ENCODE assay signal across 24 cellular contexts in genomic region chr1:247287460-247287859, GRCh38. TPM values are rescaled to one million over a fixed set of nuclear protein-coding genes. Genes with fewer than 3 reads are reported as not detected.
A peak's percentile ranks its signal among the peaks of the same experiment; 100 is the strongest.
DNase-seq lines count a peak whose midpoint lies in the region; ATAC-seq and TF ChIP-seq lines count a peak whose summit lies in the region.
"Had no signal": no experiment of that assay in that cellular context is flagged by ENCODE, and none has a peak within 500 bp of the region (broad histone marks: within the 10 kb centered on the region; RNA-seq: fewer than 3 reads in every experiment).

No MANE protein-coding gene starts in this region.

- H2AFZ ChIP-seq in HCT116 (ENCODE audit: low read depth, low read length, poor library complexity, severe bottlenecking) = no peak overlapping the region

- no peaks in the 10 kb centered on the region for H4K20me1 ChIP-seq in HCT116 (ENCODE audit: insufficient read depth)

- BruUV-seq in A673 (replicated peaks; lab: Mats Ljungman, UMichigan) (no TSS peak), HCT116 (replicated peaks; lab: Mats Ljungman, UMichigan) (no TSS peak), Calu3 (replicated peaks; lab: Mats Ljungman, UMichigan) (no TSS peak)

- no peaks in the 10 kb centered on the region for H3K79me2 ChIP-seq in HCT116 (ENCODE audit: insufficient read depth, low read length)

- H3K9ac ChIP-seq in HCT116 (ENCODE audit: low read length) = no peak overlapping the region

- TF ChIP-seq RAD21 in HCT116 (IDR thresholded peaks at IDR 0.05; ENCODE audit: low read depth) = peak; percentile 41

- H3K4me1 Mint-ChIP-seq in endothelial cell (ENCODE audit: unreplicated experiment) (peaks cover 5% of the 10 kb centered on the region), Calu3 (ENCODE audit: low read depth, unreplicated experiment) (no peaks in the 10 kb centered on the region)
- H3K4me1 Mint-ChIP-seq: stimulated activated effector memory CD8-positive, alpha-beta T cell treated with anti-CD3 and anti-CD28 coated beads, Interleukin-12 subunit alpha, Interleukin-12 subunit beta, amount 100 ng/mL, for 72 hours had no signal

- H3K36me3 Mint-ChIP-seq in endothelial cell (ENCODE audit: low read depth, unreplicated experiment) (peaks cover 22% of the 10 kb centered on the region), Calu3 (ENCODE audit: insufficient read depth, unreplicated experiment) (peaks cover 8% of the 10 kb centered on the region)
- H3K36me3 Mint-ChIP-seq: stimulated activated effector memory CD8-positive, alpha-beta T cell treated with anti-CD3 and anti-CD28 coated beads, Interleukin-12 subunit alpha, Interleukin-12 subunit beta, amount 100 ng/mL, for 72 hours had no signal

- DNase-seq in A673 (ENCODE audit: low spot score) (no peak), HCT116 (ENCODE audit: low read depth, low spot score) (no peak), RPMI8226 (peak; percentile 34), endothelial cell (ENCODE audit: low spot score) (no peak), cerebellar nuclear complex (lab: John Stamatoyannopoulos, UW) (no peak), NCI-H1436 (lab: John Stamatoyannopoulos, UW) (no peak), Calu3 (no peak)
- DNase-seq: activated naive CD4-positive, alpha-beta T cell treated with anti-CD3 and anti-CD28 coated beads, Interleukin-2, amount 50 U/mL, for 16 hours; activated T-cell treated with anti-CD3 and anti-CD28 coated beads, Interleukin-2, amount 50 U/mL, for 24 hours; EL; foreskin fibroblast; NCI-H2029; NCI-H446 treated with DMSO at 0.1 percent for 48 hours; ovary; SHP77 treated with DMSO at 0.1 percent for 48 hours had no signal

- TF ChIP-seq POLR2A in HCT116 (IDR thresholded peaks at IDR 0.05; ENCODE audit: borderline replicate concordance, extremely low read depth, insufficient read depth, insufficient read length) = no peak

- no peaks in the 10 kb centered on the region for H3K4me1 ChIP-seq in A673 (ENCODE audit: insufficient read depth, low read length, poor library complexity, severe bottlenecking)
- H3K4me1 ChIP-seq in HCT116 (ENCODE audit: control insufficient read depth in 1 of 2, insufficient read depth in 2 of 2, low read length in 2 of 2) = no peaks in the 10 kb centered on the region
- H3K4me1 ChIP-seq: ascending aorta had no signal

- POLR2A ChIA-PET in A673 (lab: Charles Lee; ENCODE audit: low non-redundant PET) (no interaction called here), HCT116 (lab: Charles Lee) (no interaction called here)

- H3K4me3 ChIP-seq in A673 (ENCODE audit: low read depth, low read length, poor library complexity, severe bottlenecking) (no peak overlapping the region), HCT116 (replicated peaks in 1 of 2; ENCODE audit: low read depth in 1 of 2, low read length in 2 of 2) (no peak overlapping the region)
- H3K4me3 ChIP-seq: ascending aorta, lung, ovary, thoracic aorta had no signal

- peaks cover 4% of the 10 kb centered on the region for H3K27me3 Mint-ChIP-seq in endothelial cell (ENCODE audit: unreplicated experiment)
- no peaks in the 10 kb centered on the region for H3K27me3 Mint-ChIP-seq in Calu3 (ENCODE audit: unreplicated experiment)
- H3K27me3 Mint-ChIP-seq: activated T-cell treated with anti-CD3 and anti-CD28 coated beads, Interleukin-2, amount 50 U/mL, for 24 hours had no signal

- RAD21 ChIA-PET in HCT116 (lab: Charles Lee; ENCODE audit: low non-redundant PET in 1 of 2, low total read pairs in 2 of 2, uncharacterized antibody in 2 of 2, unreplicated experiment in 2 of 2) = no interaction called here

- intact Hi-C loops in A673 (cut with micrococcal nuclease; ENCODE audit: unreplicated experiment) (no loop called here), HCT116 (cut with micrococcal nuclease) (no loop called here), Calu3 (cut with micrococcal nuclease; ENCODE audit: unreplicated experiment) (no loop called here)

- H3K9me2 ChIP-seq in HCT116 (ENCODE audit: insufficient read depth) = no peaks in the 10 kb centered on the region

- H3K4me3 Mint-ChIP-seq in endothelial cell (ENCODE audit: unreplicated experiment) = no peak overlapping the region
- H3K4me3 Mint-ChIP-seq in Calu3 (ENCODE audit: low read depth, unreplicated experiment) = no peak overlapping the region
- H3K4me3 Mint-ChIP-seq: activated T-cell treated with anti-CD3 and anti-CD28 coated beads, Interleukin-2, amount 50 U/mL, for 24 hours; CD8-positive, alpha-beta T cell; stimulated activated effector memory CD8-positive, alpha-beta T cell treated with anti-CD3 and anti-CD28 coated beads, Interleukin-12 subunit alpha, Interleukin-12 subunit beta, amount 100 ng/mL, for 72 hours; T-helper 1 cell treated with Interleukin-12 subunit alpha and Interleukin-12 subunit beta and Interleukin-4 antibody, amounts not matched to agents 30 μg/mL and 1 μg/mL, for 36 hours had no signal

- peak; percentile 40 for TF ChIP-seq CTCF in A673 (conservative IDR thresholded peaks at IDR 0.05; ENCODE audit: low read depth, low read length)
- TF ChIP-seq CTCF in HCT116 (IDR thresholded peaks at IDR 0.05 in 2 of 3, conservative IDR thresholded peaks at IDR 0.05 in 1 of 3; ENCODE audit: borderline replicate concordance in 1 of 3, insufficient read depth in 1 of 3, low read depth in 2 of 3, low read length in 2 of 3) = peak in 2 of 3 experiments; percentile 31 to 55; a peak in 5 of 6 replicates
- TF ChIP-seq CTCF in endothelial cell (IDR thresholded peaks at IDR 0.05; ENCODE audit: unreplicated experiment) = peak; percentile 16
- no peak for TF ChIP-seq CTCF in Calu3 (IDR thresholded peaks at IDR 0.05; ENCODE audit: unreplicated experiment)

- H3K9me3 Mint-ChIP-seq in endothelial cell (ENCODE audit: unreplicated experiment) (no peaks in the 10 kb centered on the region), Calu3 (ENCODE audit: low read depth, unreplicated experiment) (peaks cover 25% of the 10 kb centered on the region)

- H3K4me2 ChIP-seq in HCT116 (ENCODE audit: low read length) = no peak overlapping the region

- H3K27me3 ChIP-seq in A673 (replicated peaks; ENCODE audit: insufficient read depth, low read depth, low read length, poor library complexity) (no peaks in the 10 kb centered on the region), HCT116 (ENCODE audit: insufficient read depth, low read length) (no peaks in the 10 kb centered on the region)
- H3K27me3 ChIP-seq: ascending aorta, ovary had no signal

- H3K27ac Mint-ChIP-seq in endothelial cell (ENCODE audit: unreplicated experiment) = no peak overlapping the region
- H3K27ac Mint-ChIP-seq in Calu3 (ENCODE audit: unreplicated experiment) = no peak overlapping the region
- H3K27ac Mint-ChIP-seq: activated T-cell treated with anti-CD3 and anti-CD28 coated beads, Interleukin-2, amount 50 U/mL, for 24 hours; CD8-positive, alpha-beta T cell; stimulated activated effector memory CD8-positive, alpha-beta T cell treated with anti-CD3 and anti-CD28 coated beads, Interleukin-12 subunit alpha, Interleukin-12 subunit beta, amount 100 ng/mL, for 72 hours; T-helper 1 cell treated with Interleukin-12 subunit alpha and Interleukin-12 subunit beta and Interleukin-4 antibody, amounts not matched to agents 30 μg/mL and 1 μg/mL, for 36 hours had no signal

- H3K36me3 ChIP-seq in A673 (ENCODE audit: insufficient read depth, low read length, poor library complexity, severe bottlenecking) (no peaks in the 10 kb centered on the region), HCT116 (ENCODE audit: control insufficient read depth in 1 of 2, insufficient read depth in 2 of 2, low read length in 2 of 2) (no peaks in the 10 kb centered on the region)
- H3K36me3 ChIP-seq: ascending aorta, ovary, thoracic aorta had no signal

- H3K27ac ChIP-seq in A673 (ENCODE audit: low read depth, low read length, poor library complexity, severe bottlenecking) = no peak overlapping the region
- H3K27ac ChIP-seq in HCT116 (ENCODE audit: low read depth, low read length) = no peak overlapping the region
- H3K27ac ChIP-seq: ascending aorta, ovary, thoracic aorta had no signal

- ATAC-seq in HCT116 (0 out of 2 replicates have a peak, but pooled peaks have one; percentile 25), HG03095 (IDR thresholded peaks at IDR 0.05; ENCODE audit: unreplicated experiment) (no peak)
- ATAC-seq: CD8-positive, alpha-beta T cell; sciatic nerve; stimulated activated effector memory CD8-positive, alpha-beta T cell treated with anti-CD3 and anti-CD28 coated beads, Interleukin-12 subunit alpha, Interleukin-12 subunit beta, amount 100 ng/mL, for 72 hours had no signal

- CTCF ChIA-PET in A673 (lab: Charles Lee) (no interaction called here), HCT116 (lab: Charles Lee) (no interaction called here), Calu3 (lab: Charles Lee) (no interaction called here)

- H3K9me3 ChIP-seq in A673 (ENCODE audit: low read depth, low read length, poor library complexity, severe bottlenecking) = no peaks in the 10 kb centered on the region
- H3K9me3 ChIP-seq in HCT116 (ENCODE audit: control insufficient read depth in 1 of 2, insufficient read depth in 1 of 2, low read depth in 1 of 2, low read length in 2 of 2) = no peaks in the 10 kb centered on the region
- H3K9me3 ChIP-seq: ascending aorta, ovary, thoracic aorta had no signal

TF ChIP-seq in HCT116, 20 proteins besides CTCF, POLR2A, EP300 and RAD21:
- TF ChIP-seq ELF1 (IDR thresholded peaks at IDR 0.05; ENCODE audit: borderline replicate concordance, low read depth) = no peak
- no peak for TF ChIP-seq YY1 (IDR thresholded peaks at IDR 0.05; ENCODE audit: extremely low read depth, insufficient replicate concordance, low read depth, low read length)

RNA-seq across cellular contexts. Expression of gene VN1R5, which starts 31.6 kb away (rescaled TPM):
- not detected in 2 replicates for total RNA-seq in A673 (2021)
- total RNA-seq in HCT116 (2021; ENCODE audit: unreplicated experiment) = not detected
- 0.04 and 0.05 TPM in 2 replicates for polyA plus RNA-seq in HCT116 (2012)
- not detected for total RNA-seq in endothelial cell (ENCODE audit: unreplicated experiment)
- not detected in 2 replicates for total RNA-seq in Calu3 (2022)
- total RNA-seq: ascending aorta; CD8-positive, alpha-beta T cell; cerebellum; lung; ovary; sciatic nerve; thoracic aorta had no signal
- polyA plus RNA-seq: lung, ovary had no signal

RNA-seq across cellular contexts. Expression of gene ZNF496, which starts 44.2 kb away (rescaled TPM):
- total RNA-seq in A673 (2021) = 30.2 and 35.1 TPM in 2 replicates
- total RNA-seq in HCT116 (2021; ENCODE audit: unreplicated experiment) = 37.4 TPM
- 24.8 and 26.0 TPM in 2 replicates for polyA plus RNA-seq in HCT116 (2012)
- 76.5 TPM for total RNA-seq in endothelial cell (ENCODE audit: unreplicated experiment)
- 33.4 and 36.9 TPM in 2 replicates for total RNA-seq in Calu3 (2022)
